2 cellular contexts compared by ENCODE assay signal in genomic region chr7:27329917-27330316, GRCh38.
TF ChIP-seq lines count a peak whose summit lies in the region.

No MANE protein-coding gene starts in this region.

TF ChIP-seq in HCT116, 20 proteins besides CTCF, POLR2A, EP300 and RAD21 (continued from another document):
- TF ChIP-seq, protein P1, sequence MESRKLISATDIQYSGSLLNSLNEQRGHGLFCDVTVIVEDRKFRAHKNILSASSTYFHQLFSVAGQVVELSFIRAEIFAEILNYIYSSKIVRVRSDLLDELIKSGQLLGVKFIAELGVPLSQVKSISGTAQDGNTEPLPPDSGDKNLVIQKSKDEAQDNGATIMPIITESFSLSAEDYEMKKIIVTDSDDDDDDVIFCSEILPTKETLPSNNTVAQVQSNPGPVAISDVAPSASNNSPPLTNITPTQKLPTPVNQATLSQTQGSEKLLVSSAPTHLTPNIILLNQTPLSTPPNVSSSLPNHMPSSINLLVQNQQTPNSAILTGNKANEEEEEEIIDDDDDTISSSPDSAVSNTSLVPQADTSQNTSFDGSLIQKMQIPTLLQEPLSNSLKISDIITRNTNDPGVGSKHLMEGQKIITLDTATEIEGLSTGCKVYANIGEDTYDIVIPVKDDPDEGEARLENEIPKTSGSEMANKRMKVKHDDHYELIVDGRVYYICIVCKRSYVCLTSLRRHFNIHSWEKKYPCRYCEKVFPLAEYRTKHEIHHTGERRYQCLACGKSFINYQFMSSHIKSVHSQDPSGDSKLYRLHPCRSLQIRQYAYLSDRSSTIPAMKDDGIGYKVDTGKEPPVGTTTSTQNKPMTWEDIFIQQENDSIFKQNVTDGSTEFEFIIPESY (IDR thresholded peaks at IDR 0.05; ENCODE audit: extremely low read depth, insufficient replicate concordance, low read length) = no peak
- TF ChIP-seq, protein P2, sequence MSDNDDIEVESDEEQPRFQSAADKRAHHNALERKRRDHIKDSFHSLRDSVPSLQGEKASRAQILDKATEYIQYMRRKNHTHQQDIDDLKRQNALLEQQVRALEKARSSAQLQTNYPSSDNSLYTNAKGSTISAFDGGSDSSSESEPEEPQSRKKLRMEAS (IDR thresholded peaks at IDR 0.05) = no peak
- TF ChIP-seq TCF7L2 (IDR thresholded peaks at IDR 0.05; ENCODE audit: borderline replicate concordance, extremely low read depth, insufficient read depth, insufficient read length) = no peak
- TF ChIP-seq, protein P3, sequence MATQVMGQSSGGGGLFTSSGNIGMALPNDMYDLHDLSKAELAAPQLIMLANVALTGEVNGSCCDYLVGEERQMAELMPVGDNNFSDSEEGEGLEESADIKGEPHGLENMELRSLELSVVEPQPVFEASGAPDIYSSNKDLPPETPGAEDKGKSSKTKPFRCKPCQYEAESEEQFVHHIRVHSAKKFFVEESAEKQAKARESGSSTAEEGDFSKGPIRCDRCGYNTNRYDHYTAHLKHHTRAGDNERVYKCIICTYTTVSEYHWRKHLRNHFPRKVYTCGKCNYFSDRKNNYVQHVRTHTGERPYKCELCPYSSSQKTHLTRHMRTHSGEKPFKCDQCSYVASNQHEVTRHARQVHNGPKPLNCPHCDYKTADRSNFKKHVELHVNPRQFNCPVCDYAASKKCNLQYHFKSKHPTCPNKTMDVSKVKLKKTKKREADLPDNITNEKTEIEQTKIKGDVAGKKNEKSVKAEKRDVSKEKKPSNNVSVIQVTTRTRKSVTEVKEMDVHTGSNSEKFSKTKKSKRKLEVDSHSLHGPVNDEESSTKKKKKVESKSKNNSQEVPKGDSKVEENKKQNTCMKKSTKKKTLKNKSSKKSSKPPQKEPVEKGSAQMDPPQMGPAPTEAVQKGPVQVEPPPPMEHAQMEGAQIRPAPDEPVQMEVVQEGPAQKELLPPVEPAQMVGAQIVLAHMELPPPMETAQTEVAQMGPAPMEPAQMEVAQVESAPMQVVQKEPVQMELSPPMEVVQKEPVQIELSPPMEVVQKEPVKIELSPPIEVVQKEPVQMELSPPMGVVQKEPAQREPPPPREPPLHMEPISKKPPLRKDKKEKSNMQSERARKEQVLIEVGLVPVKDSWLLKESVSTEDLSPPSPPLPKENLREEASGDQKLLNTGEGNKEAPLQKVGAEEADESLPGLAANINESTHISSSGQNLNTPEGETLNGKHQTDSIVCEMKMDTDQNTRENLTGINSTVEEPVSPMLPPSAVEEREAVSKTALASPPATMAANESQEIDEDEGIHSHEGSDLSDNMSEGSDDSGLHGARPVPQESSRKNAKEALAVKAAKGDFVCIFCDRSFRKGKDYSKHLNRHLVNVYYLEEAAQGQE (IDR thresholded peaks at IDR 0.05; ENCODE audit: low read depth) = no peak
- TF ChIP-seq ZFX (IDR thresholded peaks at IDR 0.05) = no peak
- TF ChIP-seq ELF1 (IDR thresholded peaks at IDR 0.05; ENCODE audit: borderline replicate concordance, low read depth) = no peak
- TF ChIP-seq EGR1 (IDR thresholded peaks at IDR 0.05; ENCODE audit: low read depth) = no peak
- TF ChIP-seq SIN3A (IDR thresholded peaks at IDR 0.05; ENCODE audit: low read depth) = no peak

TF ChIP-seq in SK-N-SH, 30 proteins besides CTCF, POLR2A, EP300 and RAD21 (continued from another document):
- no peak for TF ChIP-seq EZH2phosphoT487 (IDR thresholded peaks at IDR 0.05; ENCODE audit: borderline replicate concordance, low read depth)
- TF ChIP-seq ELF1 (IDR thresholded peaks at IDR 0.05) = no peak
- no peak for TF ChIP-seq TAF1 (IDR thresholded peaks at IDR 0.05; ENCODE audit: borderline replicate concordance, low read depth, low read length)
- TF ChIP-seq FOXM1 (IDR thresholded peaks at IDR 0.05; ENCODE audit: low read depth) = no peak
- no peak for TF ChIP-seq SMC3 (IDR thresholded peaks at IDR 0.05; ENCODE audit: low read depth, low read length)
- TF ChIP-seq, protein P4, sequence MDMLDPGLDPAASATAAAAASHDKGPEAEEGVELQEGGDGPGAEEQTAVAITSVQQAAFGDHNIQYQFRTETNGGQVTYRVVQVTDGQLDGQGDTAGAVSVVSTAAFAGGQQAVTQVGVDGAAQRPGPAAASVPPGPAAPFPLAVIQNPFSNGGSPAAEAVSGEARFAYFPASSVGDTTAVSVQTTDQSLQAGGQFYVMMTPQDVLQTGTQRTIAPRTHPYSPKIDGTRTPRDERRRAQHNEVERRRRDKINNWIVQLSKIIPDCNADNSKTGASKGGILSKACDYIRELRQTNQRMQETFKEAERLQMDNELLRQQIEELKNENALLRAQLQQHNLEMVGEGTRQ (IDR thresholded peaks at IDR 0.05; ENCODE audit: borderline replicate concordance, low read depth, low read length) = no peak
- no peak for TF ChIP-seq GABPA (IDR thresholded peaks at IDR 0.05; ENCODE audit: low read depth)
- no peak for TF ChIP-seq TEAD4 (IDR thresholded peaks at IDR 0.05; ENCODE audit: borderline replicate concordance, insufficient read depth)
- no peak for TF ChIP-seq RFX5 (IDR thresholded peaks at IDR 0.05; ENCODE audit: low read length)
- no peak for TF ChIP-seq JUND (IDR thresholded peaks at IDR 0.05)
